ENCODE assay signal across 1 cellular context in genomic region chr4:160423879-160424451, GRCh38.
TF ChIP-seq lines count a peak whose summit lies in the region.

No MANE protein-coding gene starts in this region.

TF ChIP-seq in A549, 52 proteins besides CTCF, POLR2A, EP300 and RAD21 (continued from another document):
- TF ChIP-seq, protein P1, sequence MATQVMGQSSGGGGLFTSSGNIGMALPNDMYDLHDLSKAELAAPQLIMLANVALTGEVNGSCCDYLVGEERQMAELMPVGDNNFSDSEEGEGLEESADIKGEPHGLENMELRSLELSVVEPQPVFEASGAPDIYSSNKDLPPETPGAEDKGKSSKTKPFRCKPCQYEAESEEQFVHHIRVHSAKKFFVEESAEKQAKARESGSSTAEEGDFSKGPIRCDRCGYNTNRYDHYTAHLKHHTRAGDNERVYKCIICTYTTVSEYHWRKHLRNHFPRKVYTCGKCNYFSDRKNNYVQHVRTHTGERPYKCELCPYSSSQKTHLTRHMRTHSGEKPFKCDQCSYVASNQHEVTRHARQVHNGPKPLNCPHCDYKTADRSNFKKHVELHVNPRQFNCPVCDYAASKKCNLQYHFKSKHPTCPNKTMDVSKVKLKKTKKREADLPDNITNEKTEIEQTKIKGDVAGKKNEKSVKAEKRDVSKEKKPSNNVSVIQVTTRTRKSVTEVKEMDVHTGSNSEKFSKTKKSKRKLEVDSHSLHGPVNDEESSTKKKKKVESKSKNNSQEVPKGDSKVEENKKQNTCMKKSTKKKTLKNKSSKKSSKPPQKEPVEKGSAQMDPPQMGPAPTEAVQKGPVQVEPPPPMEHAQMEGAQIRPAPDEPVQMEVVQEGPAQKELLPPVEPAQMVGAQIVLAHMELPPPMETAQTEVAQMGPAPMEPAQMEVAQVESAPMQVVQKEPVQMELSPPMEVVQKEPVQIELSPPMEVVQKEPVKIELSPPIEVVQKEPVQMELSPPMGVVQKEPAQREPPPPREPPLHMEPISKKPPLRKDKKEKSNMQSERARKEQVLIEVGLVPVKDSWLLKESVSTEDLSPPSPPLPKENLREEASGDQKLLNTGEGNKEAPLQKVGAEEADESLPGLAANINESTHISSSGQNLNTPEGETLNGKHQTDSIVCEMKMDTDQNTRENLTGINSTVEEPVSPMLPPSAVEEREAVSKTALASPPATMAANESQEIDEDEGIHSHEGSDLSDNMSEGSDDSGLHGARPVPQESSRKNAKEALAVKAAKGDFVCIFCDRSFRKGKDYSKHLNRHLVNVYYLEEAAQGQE (IDR thresholded peaks at IDR 0.05), result no peak
- no peak for TF ChIP-seq E2F6 (IDR thresholded peaks at IDR 0.05; ENCODE audit: borderline replicate concordance, low read depth)
- no peak for TF ChIP-seq PHF8 (IDR thresholded peaks at IDR 0.05; ENCODE audit: borderline replicate concordance, low read depth)
- TF ChIP-seq NR3C1 (IDR thresholded peaks at IDR 0.05), result no peak
- no peak for TF ChIP-seq EHF (CRISPR knock-in tag; IDR thresholded peaks at IDR 0.05)
